30 cellular contexts compared by ENCODE assay signal in the genomic region with DNA sequence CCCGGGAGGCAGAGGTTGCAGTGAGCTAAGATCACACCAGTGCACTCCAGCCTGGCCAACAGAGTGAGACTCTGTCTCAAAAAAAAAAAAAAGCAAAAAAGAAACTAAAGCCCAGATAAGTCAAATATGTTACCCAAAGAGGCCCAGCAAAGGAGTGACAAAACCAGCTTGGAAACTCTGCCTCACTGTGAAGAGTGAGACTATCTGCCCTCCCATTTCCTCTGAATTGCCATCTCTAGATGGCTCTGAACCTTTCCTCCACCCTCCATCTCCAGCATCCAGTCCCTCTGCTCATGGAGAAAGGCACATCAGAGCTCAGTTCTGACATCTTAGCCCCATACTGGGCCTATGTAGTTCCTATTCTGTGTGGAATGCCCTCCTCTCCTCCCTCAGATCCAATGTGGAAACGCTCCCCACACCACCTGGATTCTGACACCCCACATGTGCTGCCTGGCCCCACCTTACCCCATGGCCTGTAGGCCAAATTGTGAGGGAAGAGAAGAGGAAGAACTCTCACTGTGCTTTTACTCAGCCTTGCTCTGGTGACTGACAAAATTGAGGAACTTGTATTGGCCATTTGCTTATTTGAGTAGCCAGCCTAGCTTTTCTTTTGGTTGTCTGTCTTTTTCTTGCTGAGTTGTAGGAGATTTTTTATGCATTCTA. TPM values are rescaled to one million over a fixed set of nuclear protein-coding genes. Genes with fewer than 3 reads are reported as not detected.
DNase-seq lines count a peak whose midpoint lies in the region; ATAC-seq and TF ChIP-seq lines count a peak whose summit lies in the region.
"Had no signal": no experiment of that assay in that cellular context is flagged by ENCODE, and none has a peak within 500 bp of the region (broad histone marks: within the 10 kb centered on the region; RNA-seq: fewer than 3 reads in every experiment).

No MANE protein-coding gene starts in this region.

- peak; percentile 22 for DNase-seq in activated CD4-positive, alpha-beta memory T cell treated with anti-CD3 and anti-CD28 coated beads for 36 hours
- no peak for DNase-seq in activated CD4-positive, alpha-beta memory T cell treated with anti-CD3 and anti-CD28 coated beads, Interleukin-2, amount 10 ng/mL, durations not matched to agents 7 days and 5 days
- DNase-seq in Kasumi-1 (lab: John Stamatoyannopoulos, UW), result peak; percentile 67 to 74
- peak; percentile 5 for DNase-seq in OCI-LY7 (ENCODE audit: low spot score)
- DNase-seq in memory B cell (ENCODE audit: low spot score in 2 of 2), result no peak
- DNase-seq in NCI-H146 treated with DMSO at 0.1 percent for 48 hours (lab: John Stamatoyannopoulos, UW; ENCODE audit: unreplicated experiment), result no peak
- DNase-seq in NCI-H774 (lab: John Stamatoyannopoulos, UW), result no peak
- no peak for DNase-seq in OCI-M1 (lab: John Stamatoyannopoulos, UW)
- DNase-seq: ACHN; activated effector memory CD4-positive, alpha-beta T cell treated with Interleukin-2 at 50 U/mL for 16 hours; amniotic stem cell; COR-L47; DMS79; effector memory CD8-positive, alpha-beta T cell; foreskin keratinocyte; GF-D8; heart right ventricle; left lung; naive B cell; NCI-H1436; NCI-H524; NK-92 treated with Interleukin-12 subunit alpha and Interleukin-12 subunit beta, amount 100 ng/mL, for 24 hours; psoas muscle; testis; uterus had no signal

- peaks cover 4% of the 10 kb centered on the region for H3K9me3 Mint-ChIP-seq in activated CD4-positive, alpha-beta memory T cell treated with anti-CD3 and anti-CD28 coated beads for 36 hours
- H3K9me3 Mint-ChIP-seq in activated CD4-positive, alpha-beta memory T cell treated with anti-CD3 and anti-CD28 coated beads, Interleukin-2, amount 10 ng/mL, durations not matched to agents 7 days and 5 days, result peaks cover 17% of the 10 kb centered on the region
- H3K9me3 Mint-ChIP-seq in memory B cell, result peaks cover 11% of the 10 kb centered on the region
- H3K9me3 Mint-ChIP-seq: effector memory CD8-positive, alpha-beta T cell had no signal

- H3K4me1 ChIP-seq in OCI-LY7 (ENCODE audit: insufficient read depth, low read length, poor library complexity, severe bottlenecking), result no peaks in the 10 kb centered on the region
- H3K4me1 ChIP-seq: BLaER1, breast epithelium, foreskin keratinocyte, heart right ventricle, left lung, psoas muscle, testis, uterus had no signal

- H3K9me2 ChIP-seq in OCI-LY7 (ENCODE audit: insufficient read depth, low read length), result no peaks in the 10 kb centered on the region

- H3K36me3 Mint-ChIP-seq in activated CD4-positive, alpha-beta memory T cell treated with anti-CD3 and anti-CD28 coated beads for 36 hours, result peaks cover 2% of the 10 kb centered on the region
- H3K36me3 Mint-ChIP-seq in activated CD4-positive, alpha-beta memory T cell treated with anti-CD3 and anti-CD28 coated beads, Interleukin-2, amount 10 ng/mL, durations not matched to agents 7 days and 5 days (ENCODE audit: low read depth), result peaks cover 3% of the 10 kb centered on the region
- peaks cover 3% of the 10 kb centered on the region for H3K36me3 Mint-ChIP-seq in memory B cell
- H3K36me3 Mint-ChIP-seq: naive B cell had no signal

- no peaks in the 10 kb centered on the region for H3K9me3 ChIP-seq in OCI-LY7 (ENCODE audit: low read length)
- H3K9me3 ChIP-seq: breast epithelium, psoas muscle, testis, uterus had no signal

- H3K4me3 Mint-ChIP-seq in activated CD4-positive, alpha-beta memory T cell treated with anti-CD3 and anti-CD28 coated beads for 36 hours, result no peak overlapping the region
- no peak overlapping the region for H3K4me3 Mint-ChIP-seq in activated CD4-positive, alpha-beta memory T cell treated with anti-CD3 and anti-CD28 coated beads, Interleukin-2, amount 10 ng/mL, durations not matched to agents 7 days and 5 days
- H3K4me3 Mint-ChIP-seq in memory B cell, result no peak overlapping the region
- H3K4me3 Mint-ChIP-seq: effector memory CD8-positive, alpha-beta T cell; naive B cell had no signal

- no peak overlapping the region for H3K4me3 ChIP-seq in OCI-LY7 (ENCODE audit: low read depth, low read length, poor library complexity, severe bottlenecking)
- H3K4me3 ChIP-seq: BLaER1, breast epithelium, heart right ventricle, left lung, psoas muscle, testis, uterus had no signal

- no peak overlapping the region for H3K27ac ChIP-seq in OCI-LY7 (ENCODE audit: low read depth, low read length, poor library complexity, severe bottlenecking)
- H3K27ac ChIP-seq: BLaER1, breast epithelium, foreskin keratinocyte, heart right ventricle, HL-60, left lung, psoas muscle, testis, uterus had no signal

- TF ChIP-seq CTCF in OCI-LY7 (conservative IDR thresholded peaks at IDR 0.05; ENCODE audit: low read length), result no peak

- H3K27me3 Mint-ChIP-seq in activated CD4-positive, alpha-beta memory T cell treated with anti-CD3 and anti-CD28 coated beads for 36 hours, result peaks cover under 1% of the 10 kb centered on the region
- peaks cover 10% of the 10 kb centered on the region for H3K27me3 Mint-ChIP-seq in activated CD4-positive, alpha-beta memory T cell treated with anti-CD3 and anti-CD28 coated beads, Interleukin-2, amount 10 ng/mL, durations not matched to agents 7 days and 5 days
- H3K27me3 Mint-ChIP-seq in memory B cell, result peaks cover 3% of the 10 kb centered on the region

- BruUV-seq in OCI-LY7 (replicated peaks; lab: Mats Ljungman, UMichigan), result no TSS peak

- peak; percentile 26 for ATAC-seq in memory B cell (ENCODE audit: low read depth)
- ATAC-seq: effector memory CD8-positive, alpha-beta T cell; foreskin keratinocyte; heart right ventricle; left lung; psoas muscle; SK-N-SH treated with all-trans-retinoic acid at 6 μM for 48 hours had no signal

- no peaks in the 10 kb centered on the region for H4K20me1 ChIP-seq in OCI-LY7 (ENCODE audit: insufficient read depth, low read length)
- H4K20me1 ChIP-seq: BLaER1 had no signal

- no peaks in the 10 kb centered on the region for H3K79me2 ChIP-seq in OCI-LY7 (ENCODE audit: insufficient read depth, low read depth, low read length)

- H2AFZ ChIP-seq in OCI-LY7 (ENCODE audit: low read length), result no peak overlapping the region

- peaks cover 10% of the 10 kb centered on the region for H3K4me1 Mint-ChIP-seq in activated CD4-positive, alpha-beta memory T cell treated with anti-CD3 and anti-CD28 coated beads for 36 hours (ENCODE audit: low read depth)
- peaks cover 2% of the 10 kb centered on the region for H3K4me1 Mint-ChIP-seq in activated CD4-positive, alpha-beta memory T cell treated with anti-CD3 and anti-CD28 coated beads, Interleukin-2, amount 10 ng/mL, durations not matched to agents 7 days and 5 days
- no peaks in the 10 kb centered on the region for H3K4me1 Mint-ChIP-seq in memory B cell

- CTCF ChIA-PET in activated CD4-positive, alpha-beta memory T cell treated with anti-CD3 and anti-CD28 coated beads for 36 hours (lab: Charles Lee), result interaction anchor here (0.6 to 1.4 kb wide), 2 partner anchors 26 to 350 kb away, joined by 3 to 5 read pairs; no protein-coding TSS in a partner anchor
- CTCF ChIA-PET in activated CD4-positive, alpha-beta memory T cell treated with anti-CD3 and anti-CD28 coated beads, Interleukin-2, amount 10 ng/mL, durations not matched to agents 7 days and 5 days (lab: Charles Lee), result interaction anchor here (1.2 kb wide), 1 partner anchor 9 kb away, joined by 3 read pairs; no protein-coding TSS in a partner anchor
- CTCF ChIA-PET in OCI-LY7 (lab: Charles Lee; ENCODE audit: unreplicated experiment), result interaction anchor here (0.6 kb wide), 1 partner anchor 11 kb away, joined by 3 read pairs; no protein-coding TSS in a partner anchor

- no peak overlapping the region for H3K4me2 ChIP-seq in OCI-LY7 (ENCODE audit: low read length)
- H3K4me2 ChIP-seq: BLaER1 had no signal

- intact Hi-C loops in activated CD4-positive, alpha-beta memory T cell treated with anti-CD3 and anti-CD28 coated beads for 36 hours (cut with micrococcal nuclease), result no loop called here
- intact Hi-C loops in OCI-LY7 (cut with micrococcal nuclease; ENCODE audit: unreplicated experiment), result no loop called here

- H3K27ac Mint-ChIP-seq in activated CD4-positive, alpha-beta memory T cell treated with anti-CD3 and anti-CD28 coated beads for 36 hours, result no peak overlapping the region
- no peak overlapping the region for H3K27ac Mint-ChIP-seq in activated CD4-positive, alpha-beta memory T cell treated with anti-CD3 and anti-CD28 coated beads, Interleukin-2, amount 10 ng/mL, durations not matched to agents 7 days and 5 days
- H3K27ac Mint-ChIP-seq in memory B cell, result no peak overlapping the region

- no peaks in the 10 kb centered on the region for H3K36me3 ChIP-seq in OCI-LY7 (ENCODE audit: insufficient read depth, low read length)
- H3K36me3 ChIP-seq: BLaER1, breast epithelium, heart right ventricle, left lung, uterus had no signal

- POLR2A ChIA-PET in activated CD4-positive, alpha-beta memory T cell treated with anti-CD3 and anti-CD28 coated beads for 36 hours (lab: Charles Lee), result no interaction called here
- POLR2A ChIA-PET in activated CD4-positive, alpha-beta memory T cell treated with anti-CD3 and anti-CD28 coated beads, Interleukin-2, amount 10 ng/mL, durations not matched to agents 7 days and 5 days (lab: Charles Lee), result interaction anchor here (1.1 kb wide), 1 partner anchor 19 kb away, joined by 3 read pairs; no protein-coding TSS in a partner anchor
- POLR2A ChIA-PET in OCI-LY7 (lab: Charles Lee), result interaction anchor here (0.8 kb wide), 1 partner anchor 16 kb away, joined by 4 read pairs; no protein-coding TSS in a partner anchor

RNA-seq across cellular contexts. Expression of gene NUDCD3, which starts 18.0 kb away (rescaled TPM):
- total RNA-seq in activated CD4-positive, alpha-beta memory T cell treated with anti-CD3 and anti-CD28 coated beads for 36 hours, result 10 to 100 TPM; 88.9 to 92.4 TPM
- total RNA-seq in activated CD4-positive, alpha-beta memory T cell treated with anti-CD3 and anti-CD28 coated beads, Interleukin-2, amount 10 ng/mL, durations not matched to agents 7 days and 5 days, result 10 to 100 TPM; 91.0 to 97.5 TPM
- total RNA-seq in OCI-LY7 (2014; rRNA removed; shearing (Covaris generic)), result 57.0 and 67.4 TPM in 2 replicates
- 93.8 and 108 TPM in 2 replicates for total RNA-seq in OCI-LY7 (2022)

RNA-seq across cellular contexts. Expression of gene NPC1L1, which starts 32.7 kb away (rescaled TPM):
- total RNA-seq in activated CD4-positive, alpha-beta memory T cell treated with anti-CD3 and anti-CD28 coated beads for 36 hours, result under 1 TPM in 1 of 2 experiments, not detected in 1; 0.07 TPM
- total RNA-seq in activated CD4-positive, alpha-beta memory T cell treated with anti-CD3 and anti-CD28 coated beads, Interleukin-2, amount 10 ng/mL, durations not matched to agents 7 days and 5 days, result not detected
- 0.13 TPM in 1 of 2 replicates, not detected in the other for total RNA-seq in OCI-LY7 (2014; rRNA removed; shearing (Covaris generic))
- total RNA-seq in OCI-LY7 (2022), result not detected in 2 replicates
- total RNA-seq: foreskin keratinocyte, M059J had no signal

Comparison
In these comparisons a context has a peak if more than half of its experiments do, and no peak if none do; other contexts are left out.
1. DNase-seq: peak in activated CD4-positive, alpha-beta memory T cell treated with anti-CD3 and anti-CD28 coated beads for 36 hours (single experiment), Kasumi-1 (2 of 2) and OCI-LY7 (single experiment); none in activated CD4-positive, alpha-beta memory T cell treated with anti-CD3 and anti-CD28 coated beads, Interleukin-2, amount 10 ng/mL, durations not matched to agents 7 days and 5 days (single experiment), memory B cell (0 of 2), NCI-H146 treated with DMSO at 0.1 percent for 48 hours (single experiment), NCI-H774 (single experiment) and OCI-M1 (single experiment).